In the genomic region with DNA sequence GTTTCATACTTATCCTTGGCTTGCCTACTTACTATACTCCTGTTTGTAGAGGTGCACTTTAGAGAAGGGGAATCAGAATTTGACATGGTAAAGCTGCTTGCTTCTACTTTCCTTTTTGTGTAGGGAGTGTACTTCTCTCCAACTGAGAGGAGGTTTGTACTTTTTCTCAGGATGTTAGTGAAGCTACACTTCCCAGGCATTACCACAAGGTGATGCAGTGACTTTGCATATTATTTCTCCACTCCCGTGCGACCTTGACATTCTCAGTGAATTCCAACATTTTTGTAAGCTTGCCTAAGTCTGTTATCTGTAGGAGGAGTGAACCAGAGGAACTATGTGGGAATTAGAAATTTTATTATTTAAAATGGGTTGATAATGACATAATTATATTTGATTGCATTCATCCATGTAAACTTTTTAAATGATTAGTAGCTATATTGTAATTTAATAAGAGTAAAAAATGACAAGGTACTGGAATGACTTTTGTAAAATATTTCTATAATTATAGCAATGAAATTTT, we compare ENCODE assay signal across 8 cellular contexts. TPM values are rescaled to one million over a fixed set of nuclear protein-coding genes. Genes with fewer than 3 reads are reported as not detected.
A peak's percentile ranks its signal among the peaks of the same experiment; 100 is the strongest.
DNase-seq lines count a peak whose midpoint lies in the region; ATAC-seq and TF ChIP-seq lines count a peak whose summit lies in the region.

No MANE protein-coding gene starts in this region.

- TF ChIP-seq CTCF in heart right ventricle (IDR thresholded peaks at IDR 0.05) (peak in 8 of 9 donors; percentile 11 to 68 (median 52)), LNCaP clone FGC (IDR thresholded peaks at IDR 0.05; ENCODE audit: control insufficient read depth, extremely low read depth, insufficient read depth) (peak; percentile 85), WI38 (IDR thresholded peaks at IDR 0.05; ENCODE audit: low read depth, low read length) (peak; percentile 59; the same call in 1 of the 2 replicates), uterus (IDR thresholded peaks at IDR 0.05) (peak; percentile 53 to 63 (median 54))

- ATAC-seq in heart right ventricle: no peak
- ATAC-seq in HG03571 (IDR thresholded peaks at IDR 0.05; ENCODE audit: unreplicated experiment): no peak
- ATAC-seq in HG03354 (IDR thresholded peaks at IDR 0.05; ENCODE audit: poor library complexity, severe bottlenecking, unreplicated experiment): no peak

- TF ChIP-seq POLR2A in uterus (IDR thresholded peaks at IDR 0.05): no peak

- intact Hi-C loops in heart right ventricle (cut with DNase I) (loop anchor here in 2 of 10 donors (10.0 kb wide), 2 partner anchors 180 to 350 kb away; no protein-coding TSS in a partner anchor), cardiac septum (cut with DNase I) (loop anchor here (10.0 kb wide), 1 partner anchor 180 kb away; no protein-coding TSS in a partner anchor), uterus (cut with DNase I; ENCODE audit: low total_unique reads) (no loop called here)

- H3K36me3 ChIP-seq in heart right ventricle: peaks cover 0 to 18% (median 11%) of the 10 kb centered on the region in 9 donors
- H3K36me3 ChIP-seq in uterus: no peaks in the 10 kb centered on the region

- H3K27me3 ChIP-seq in heart right ventricle (no peaks in the 10 kb centered on the region), uterus (no peaks in the 10 kb centered on the region)

- WGBS in heart right ventricle, 2 donors: 7 to 15% methylated on average over 2 of the region's 2 CpGs

- DNase-seq in heart right ventricle (no peak), cardiac septum (ENCODE audit: low spot score) (no peak), LNCaP clone FGC (ENCODE audit: low read depth) (no peak), iPS-NIHi11 (ENCODE audit: low spot score) (peak; percentile 76), uterus (no peak)

- H3K4me1 ChIP-seq in heart right ventricle (peaks cover 6 to 68% (median 47%) of the 10 kb centered on the region in 9 donors), uterus (peaks cover 0 to 6% of the 10 kb centered on the region in 2 donors)

- H3K4me3 ChIP-seq in heart right ventricle (no peak overlapping the region), LNCaP clone FGC (ENCODE audit: low read depth, low read length) (no peak overlapping the region), WI38 (ENCODE audit: low read depth, low read length) (peak overlapping the region; percentile 21; the same call in 1 of the 2 replicates), uterus (no peak overlapping the region)

- H3K9me3 ChIP-seq in heart right ventricle: no peaks in the 10 kb centered on the region
- H3K9me3 ChIP-seq in uterus: no peaks in the 10 kb centered on the region

- H3K27ac ChIP-seq in heart right ventricle (peak overlapping the region in 6 of 10 donors; percentile 1 to 53 (median 28)), uterus (peak overlapping the region in 1 of 2 donors; percentile 26)

RNA-seq across cellular contexts. Expression of gene TAX1BP1, which starts 5.2 kb away (rescaled TPM):
- total RNA-seq in heart right ventricle (100 to 1,000 TPM; 153 to 190 (median 169) TPM), cardiac septum (149 TPM), uterus (100 to 1,000 TPM in 1 of 4 donors, 10 to 100 TPM in 3; 46.4 to 121 (median 77.3) TPM)
- 10 to 100 TPM; 54.0 to 95.3 TPM for polyA plus RNA-seq in heart right ventricle
